In genomic region chrX:15675490-15675921, GRCh38 we compare ENCODE assay signal across 8 cellular contexts. TPM values are rescaled to one million over a fixed set of nuclear protein-coding genes. Genes with fewer than 3 reads are reported as not detected.
DNase-seq lines count a peak whose midpoint lies in the region; ATAC-seq and TF ChIP-seq lines count a peak whose summit lies in the region.

No MANE protein-coding gene starts in this region.

- no peak overlapping the region for H3K4me3 Mint-ChIP-seq in activated T-helper 2 cell treated with anti-CD3 and anti-CD28 coated beads, Interferon-gamma antibody, Interleukin-2, Interleukin-4, amounts not matched to agents 10 μg/mL and 5 μg/mL and 100 μg/mL, durations not matched to agents 14 hours and 24 hours and 36 hours (ENCODE audit: low read depth)

- BruUV-seq in OCI-LY7 (replicated peaks; lab: Mats Ljungman, UMichigan) = no TSS peak

- TF ChIP-seq POLR2A in ovary (IDR thresholded peaks at IDR 0.05) (peak; percentile 38), thyroid gland (IDR thresholded peaks at IDR 0.05) (peak in 1 of 2 donors; percentile 33)

- H3K36me3 ChIP-seq in HUES6 (ENCODE audit: control insufficient read depth, insufficient read depth, low read length) (peaks cover 7% of the 10 kb centered on the region; the same call in 1 of the 2 replicates), OCI-LY7 (ENCODE audit: insufficient read depth, low read length) (peaks cover 14% of the 10 kb centered on the region), ovary (no peaks in the 10 kb centered on the region), thyroid gland (peaks cover 0 to 3% of the 10 kb centered on the region in 2 donors)

- peak overlapping the region; percentile 73 for H3K27ac ChIP-seq in HUES6 (ENCODE audit: low read depth, low read length)
- H3K27ac ChIP-seq in OCI-LY7 (ENCODE audit: low read depth, low read length, poor library complexity, severe bottlenecking) = peak overlapping the region; percentile 86
- H3K27ac ChIP-seq in ovary = peak overlapping the region; percentile 94 to 100
- H3K27ac ChIP-seq in thyroid gland = peak overlapping the region; percentile 91 to 97 (median 97)

- H3K9me3 ChIP-seq in HUES6 (ENCODE audit: control insufficient read depth, insufficient read depth, low read depth, low read length) (0 out of 2 replicates have a peak, but pooled peaks cover 2% of the 10 kb centered on the region), OCI-LY7 (ENCODE audit: low read length) (no peaks in the 10 kb centered on the region), ovary (no peaks in the 10 kb centered on the region), thyroid gland (no peaks in the 10 kb centered on the region)

- H4K20me1 ChIP-seq in OCI-LY7 (ENCODE audit: insufficient read depth, low read length) = no peaks in the 10 kb centered on the region

- H3K27ac Mint-ChIP-seq in activated T-helper 2 cell treated with anti-CD3 and anti-CD28 coated beads, Interferon-gamma antibody, Interleukin-2, Interleukin-4, amounts not matched to agents 10 μg/mL and 5 μg/mL and 100 μg/mL, durations not matched to agents 14 hours and 24 hours and 36 hours = no peak overlapping the region

- H3K36me3 Mint-ChIP-seq in activated T-helper 2 cell treated with anti-CD3 and anti-CD28 coated beads, Interferon-gamma antibody, Interleukin-2, Interleukin-4, amounts not matched to agents 10 μg/mL and 5 μg/mL and 100 μg/mL, durations not matched to agents 14 hours and 24 hours and 36 hours (ENCODE audit: low read depth) = peaks cover 2% of the 10 kb centered on the region

- peak overlapping the region; percentile 94 for H3K9ac ChIP-seq in HUES6 (ENCODE audit: low read length)

- H3K79me2 ChIP-seq in OCI-LY7 (ENCODE audit: insufficient read depth, low read depth, low read length) = peaks cover 38% of the 10 kb centered on the region

- peak; percentile 53 for DNase-seq in DMS53 treated with DMSO at 0.1 percent for 48 hours (lab: John Stamatoyannopoulos, UW; ENCODE audit: unreplicated experiment)
- DNase-seq in OCI-LY7 (ENCODE audit: low spot score) = peak; percentile 80
- DNase-seq in activated T-helper 2 cell treated with anti-CD3 and anti-CD28 coated beads, Interferon-gamma antibody, Interleukin-2, Interleukin-4, amounts not matched to agents 10 μg/mL and 5 μg/mL and 100 μg/mL, durations not matched to agents 14 hours and 24 hours and 36 hours (ENCODE audit: low spot score) = peak; percentile 73
- DNase-seq in glomerular visceral epithelial cell (ENCODE audit: extremely low spot score) = peak; percentile 76
- peak; percentile 87 to 96 (median 92) for DNase-seq in ovary
- peak; percentile 74 to 80 for DNase-seq in thyroid gland

- no peaks in the 10 kb centered on the region for H3K9me2 ChIP-seq in OCI-LY7 (ENCODE audit: insufficient read depth, low read length)

- POLR2A ChIA-PET in OCI-LY7 (lab: Charles Lee) = interaction anchor here (0.6 kb wide), 1 partner anchor 229 kb away, joined by 3 read pairs; no protein-coding TSS in a partner anchor

- peak overlapping the region; percentile 95 for H3K4me2 ChIP-seq in OCI-LY7 (ENCODE audit: low read length)

- ATAC-seq in GM21515 (IDR thresholded peaks at IDR 0.05; ENCODE audit: unreplicated experiment) = peak; percentile 68

- no peaks in the 10 kb centered on the region for H3K4me1 ChIP-seq in HUES6 (ENCODE audit: control insufficient read depth, insufficient read depth, low read length)
- peaks cover 24% of the 10 kb centered on the region for H3K4me1 ChIP-seq in OCI-LY7 (ENCODE audit: insufficient read depth, low read length, poor library complexity, severe bottlenecking)
- peaks cover 6% of the 10 kb centered on the region for H3K4me1 ChIP-seq in ovary (ENCODE audit: insufficient read depth)
- peaks cover 13 to 15% of the 10 kb centered on the region in 2 donors for H3K4me1 ChIP-seq in thyroid gland

- TF ChIP-seq CTCF in OCI-LY7 (conservative IDR thresholded peaks at IDR 0.05; ENCODE audit: low read length) (no peak), ovary (IDR thresholded peaks at IDR 0.05) (no peak), thyroid gland (IDR thresholded peaks at IDR 0.05) (no peak)

- peaks cover 21% of the 10 kb centered on the region for H3K4me1 Mint-ChIP-seq in activated T-helper 2 cell treated with anti-CD3 and anti-CD28 coated beads, Interferon-gamma antibody, Interleukin-2, Interleukin-4, amounts not matched to agents 10 μg/mL and 5 μg/mL and 100 μg/mL, durations not matched to agents 14 hours and 24 hours and 36 hours (ENCODE audit: low read depth)

- WGBS in ovary, 3 donors = 0 to 1% (median 0%) methylated on average over 38 of the region's 38 CpGs
- WGBS in thyroid gland, 2 donors = 0% methylated on average over 9 of the region's 38 CpGs; no CpG with 5 or more reads in 1 of the 2 donors

- H3K4me3 ChIP-seq in HUES6 (ENCODE audit: low read depth, low read length) = peak overlapping the region; percentile 87
- H3K4me3 ChIP-seq in OCI-LY7 (ENCODE audit: low read depth, low read length, poor library complexity, severe bottlenecking) = peak overlapping the region; percentile 96
- peak overlapping the region; percentile 67 for H3K4me3 ChIP-seq in ovary
- H3K4me3 ChIP-seq in thyroid gland (replicated peaks in 1 of 3) = peak overlapping the region; percentile 19 to 78 (median 62)

- CTCF ChIA-PET in OCI-LY7 (lab: Charles Lee; ENCODE audit: unreplicated experiment) = no interaction called here

- peaks cover 3% of the 10 kb centered on the region for H3K27me3 Mint-ChIP-seq in activated T-helper 2 cell treated with anti-CD3 and anti-CD28 coated beads, Interferon-gamma antibody, Interleukin-2, Interleukin-4, amounts not matched to agents 10 μg/mL and 5 μg/mL and 100 μg/mL, durations not matched to agents 14 hours and 24 hours and 36 hours (ENCODE audit: low read depth)

- no peaks in the 10 kb centered on the region for H3K9me3 Mint-ChIP-seq in activated T-helper 2 cell treated with anti-CD3 and anti-CD28 coated beads, Interferon-gamma antibody, Interleukin-2, Interleukin-4, amounts not matched to agents 10 μg/mL and 5 μg/mL and 100 μg/mL, durations not matched to agents 14 hours and 24 hours and 36 hours

- H3K27me3 ChIP-seq in HUES6 (ENCODE audit: control insufficient read depth, insufficient read depth, low read length) (peaks cover 1% of the 10 kb centered on the region; the same call in 1 of the 2 replicates), ovary (no peaks in the 10 kb centered on the region), thyroid gland (no peaks in the 10 kb centered on the region)

- H2AFZ ChIP-seq in OCI-LY7 (ENCODE audit: low read length) = peak overlapping the region; percentile 92

- intact Hi-C loops in OCI-LY7 (cut with micrococcal nuclease; ENCODE audit: unreplicated experiment) = loop anchor here (10.0 kb wide), 2 partner anchors 181 to 341 kb away; partner anchors contain the start of genes PIGA and PIR
- intact Hi-C loops in activated T-helper 2 cell treated with anti-CD3 and anti-CD28 coated beads, Interferon-gamma antibody, Interleukin-2, Interleukin-4, amounts not matched to agents 10 μg/mL and 5 μg/mL and 100 μg/mL, durations not matched to agents 14 hours and 24 hours and 36 hours (cut with micrococcal nuclease) = loop anchor here (1.0 to 10.0 kb wide), 5 partner anchors 63 to 1199 kb away; partner anchors contain the start of genes CA5B, PIGA, RBBP7 and ZRSR2
- intact Hi-C loops in ovary (cut with DNase I) = loop anchor here in 1 of 4 donors (5.0 kb wide), 1 partner anchor 177 kb away; the partner anchor contains the start of gene AP1S2
- intact Hi-C loops in thyroid gland (cut with DNase I) = loop anchor here (10.0 kb wide), 2 partner anchors 179 to 341 kb away; partner anchors contain the start of genes AP1S2 and PIGA

- TF ChIP-seq EP300 in ovary (IDR thresholded peaks at IDR 0.05) = no peak

RNA-seq across cellular contexts. Expression of gene CLTRN, which starts 10.9 kb away (rescaled TPM):
- total RNA-seq in OCI-LY7 (2014; rRNA removed; shearing (Covaris generic)) = 0.28 TPM in 1 of 2 replicates, not detected in the other
- 0.46 TPM in 1 of 2 replicates, not detected in the other for total RNA-seq in OCI-LY7 (2022)
- total RNA-seq in activated T-helper 2 cell treated with anti-CD3 and anti-CD28 coated beads, Interferon-gamma antibody, Interleukin-2, Interleukin-4, amounts not matched to agents 10 μg/mL and 5 μg/mL and 100 μg/mL, durations not matched to agents 14 hours and 24 hours and 36 hours = 0.23 and 0.25 TPM in 2 replicates
- 1 to 10 TPM in 5 of 7 donors, under 1 TPM in 2; 0.23 to 1.9 (median 1.2) TPM for total RNA-seq in ovary
- 1 to 10 TPM; 1.7 to 2.9 TPM for polyA plus RNA-seq in ovary
- total RNA-seq in thyroid gland = 1 to 10 TPM in 2 of 4 donors, under 1 TPM in 2; 0.40 to 2.9 (median 1.2) TPM

Comparison
In these comparisons a context has a peak if more than half of its experiments do, and no peak if none do; other contexts are left out.
1. Peak in every context shown above with its lines: DNase-seq, ATAC-seq, H3K4me3 ChIP-seq and H3K27ac ChIP-seq.